8 cellular contexts compared by ENCODE assay signal in genomic region chr12:106986625-106987389, GRCh38. TPM values are rescaled to one million over a fixed set of nuclear protein-coding genes. Genes with fewer than 3 reads are reported as not detected.
DNase-seq lines count a peak whose midpoint lies in the region; ATAC-seq, FAIRE-seq and TF ChIP-seq lines count a peak whose summit lies in the region.

TSS of gene MTERF2 (minus strand) at chr12:106987146. CDS start at chr12:106978714, 8,432 bp downstream.

- peaks cover 23% of the 10 kb centered on the region for H3F3A ChIP-seq in smooth muscle cell (ENCODE audit: low read depth)

- peaks cover 13% of the 10 kb centered on the region; the same call in 2 of the 3 replicates for H3K4me1 ChIP-seq in A549
- H3K4me1 ChIP-seq in smooth muscle cell (ENCODE audit: low read depth) = peaks cover 18% of the 10 kb centered on the region

- peaks cover 15% of the 10 kb centered on the region for H4K20me1 ChIP-seq in smooth muscle cell (ENCODE audit: low read depth)

- H3K4me3 Mint-ChIP-seq in WTC11 = peak within 1 kb of the TSS; percentile 88

- FAIRE-seq in A549 (lab: Jason Lieb, UNC) = no peak

- H3K9me3 ChIP-seq in A549 = no peaks in the 10 kb centered on the region
- H3K9me3 ChIP-seq in smooth muscle cell (replicated peaks; ENCODE audit: low read depth) = no peaks in the 10 kb centered on the region

- peaks cover 19% of the 10 kb centered on the region for H3K36me3 Mint-ChIP-seq in WTC11

- TF ChIP-seq CTCF in A549 (IDR thresholded peaks at IDR 0.05) = no peak
- no peak for TF ChIP-seq CTCF in WTC11 (IDR thresholded peaks at IDR 0.05)
- peak; percentile 5 for TF ChIP-seq CTCF in cardiac fibroblast (IDR thresholded peaks at IDR 0.05; ENCODE audit: low read depth, low read length)
- no peak for TF ChIP-seq CTCF in smooth muscle cell (IDR thresholded peaks at IDR 0.05; ENCODE audit: borderline replicate concordance, insufficient read depth, poor library complexity, severe bottlenecking)

- H3K4me2 ChIP-seq in A549 = peak within 1 kb of the TSS; percentile 92
- H3K4me2 ChIP-seq in smooth muscle cell = peak within 1 kb of the TSS; percentile 90

- peak within 1 kb of the TSS; percentile 67 to 93 for H3K27ac ChIP-seq in A549
- H3K27ac ChIP-seq in smooth muscle cell (ENCODE audit: low read depth) = peak within 1 kb of the TSS; percentile 67

- DNase-seq in A549 (ENCODE audit: low read depth in 1 of 2, low spot score in 1 of 2) = peak; percentile 96
- peak; percentile 92 for DNase-seq in NCI-H2171 (lab: John Stamatoyannopoulos, UW)
- peak; percentile 91 for DNase-seq in WTC11 (ENCODE audit: low spot score)
- DNase-seq in cardiac fibroblast (ENCODE audit: low read depth in 2 of 2) = peak; percentile 94 to 95
- peak; percentile 99 for DNase-seq in iPS-NIHi7 (ENCODE audit: extremely low spot score)
- peak; percentile 82 for DNase-seq in smooth muscle cell (lab: John Stamatoyannopoulos, UW; ENCODE audit: unreplicated experiment)

- no peaks in the 10 kb centered on the region for H3K9me3 Mint-ChIP-seq in WTC11

- H3K79me2 ChIP-seq in smooth muscle cell (ENCODE audit: low read depth) = peaks cover 14% of the 10 kb centered on the region

- peaks cover 22% of the 10 kb centered on the region for H3K4me1 Mint-ChIP-seq in WTC11

- H3K9ac ChIP-seq in smooth muscle cell (ENCODE audit: low read depth) = peak within 1 kb of the TSS; percentile 72

- H3K4me3 ChIP-seq in A549 = peak within 1 kb of the TSS; percentile 50
- peak within 1 kb of the TSS; percentile 69 to 77 for H3K4me3 ChIP-seq in cardiac fibroblast (replicated peaks in 1 of 2; ENCODE audit: low read depth in 2 of 2, low read length in 2 of 2)
- peak within 1 kb of the TSS; percentile 64 for H3K4me3 ChIP-seq in smooth muscle cell

- TF ChIP-seq RAD21 in A549 (conservative IDR thresholded peaks at IDR 0.05 in 1 of 2, IDR thresholded peaks at IDR 0.05 in 1 of 2) = no peak

- peaks cover 7% of the 10 kb centered on the region for H3K27me3 Mint-ChIP-seq in WTC11 (ENCODE audit: low read depth)

- CTCF ChIA-PET in A549 (lab: Yijun Ruan, JAX) (interaction anchor here (0.6 to 2.6 kb wide), 3 partner anchors 13 to 100 kb away, joined by 3 to 6 read pairs (median 3); no protein-coding TSS in a partner anchor), WTC11 (lab: Charles Lee) (interaction anchor here (1.1 to 2.1 kb wide), 2 partner anchors 68 to 118 kb away, joined by 3 to 7 read pairs; no protein-coding TSS in a partner anchor)

- no peaks in the 10 kb centered on the region for H3K27me3 ChIP-seq in smooth muscle cell (ENCODE audit: low read depth)

- H3K27ac Mint-ChIP-seq in WTC11 = peak within 1 kb of the TSS; percentile 55; the same call in 1 of the 2 replicates

- TF ChIP-seq POLR2A in A549 (IDR thresholded peaks at IDR 0.05; ENCODE audit: low read length) = peak; percentile 70

- 5% methylated on average over 30 of the region's 50 CpGs for WGBS in A549 (ENCODE audit: missing lambda C conversion rate)
- 2% methylated on average over 46 of the region's 50 CpGs for WGBS in smooth muscle cell (ENCODE audit: low lambda C conversion rate)

- H2AFZ ChIP-seq in smooth muscle cell (ENCODE audit: low read depth) = no peak within 1 kb of the TSS

- TF ChIP-seq EP300 in A549 (IDR thresholded peaks at IDR 0.05) = no peak

- POLR2A ChIA-PET in A549 (lab: Yijun Ruan, JAX) (interaction anchor here (0.6 to 1.7 kb wide), 9 partner anchors 9 to 1884 kb away, joined by 3 to 24 read pairs (median 4); partner anchors contain the start of gene TMEM263), WTC11 (lab: Charles Lee) (interaction anchor here (1.2 kb wide), 1 partner anchor 31 kb away, joined by 6 read pairs; the partner anchor contains the start of gene TMEM263)

- no peaks in the 10 kb centered on the region for H3K36me3 ChIP-seq in smooth muscle cell (ENCODE audit: low read depth)

- ATAC-seq in A549 (peak; percentile 98), GM18861 (IDR thresholded peaks at IDR 0.05; ENCODE audit: unreplicated experiment) (peak; percentile 79), HG03095 (IDR thresholded peaks at IDR 0.05; ENCODE audit: unreplicated experiment) (peak; percentile 85), WTC11 (peak; percentile 96)

TF ChIP-seq in A549, 52 proteins besides CTCF, POLR2A, EP300 and RAD21 (continues in another document):
- TF ChIP-seq JUN (IDR thresholded peaks at IDR 0.05) (peak in 1 of 2 experiments; percentile 65; a peak in 1 of 5 replicates), RCOR1 (IDR thresholded peaks at IDR 0.05; ENCODE audit: low read depth, low read length) (no peak), TFCP2L1 (CRISPR knock-in tag; IDR thresholded peaks at IDR 0.05) (no peak), GATA3 (IDR thresholded peaks at IDR 0.05; ENCODE audit: borderline replicate concordance) (no peak; the same call in 1 of the 2 replicates), FOSL2 (IDR thresholded peaks at IDR 0.05) (no peak), FOSL2 (CRISPR knock-in tag; IDR thresholded peaks at IDR 0.05) (no peak), SMC3 (IDR thresholded peaks at IDR 0.05) (no peak), MAX (IDR thresholded peaks at IDR 0.05) (peak; percentile 98)
- TF ChIP-seq, protein P1, sequence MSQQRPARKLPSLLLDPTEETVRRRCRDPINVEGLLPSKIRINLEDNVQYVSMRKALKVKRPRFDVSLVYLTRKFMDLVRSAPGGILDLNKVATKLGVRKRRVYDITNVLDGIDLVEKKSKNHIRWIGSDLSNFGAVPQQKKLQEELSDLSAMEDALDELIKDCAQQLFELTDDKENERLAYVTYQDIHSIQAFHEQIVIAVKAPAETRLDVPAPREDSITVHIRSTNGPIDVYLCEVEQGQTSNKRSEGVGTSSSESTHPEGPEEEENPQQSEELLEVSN (IDR thresholded peaks at IDR 0.05; ENCODE audit: borderline replicate concordance, low read depth) = peak; percentile 98
- TF ChIP-seq, protein P2, sequence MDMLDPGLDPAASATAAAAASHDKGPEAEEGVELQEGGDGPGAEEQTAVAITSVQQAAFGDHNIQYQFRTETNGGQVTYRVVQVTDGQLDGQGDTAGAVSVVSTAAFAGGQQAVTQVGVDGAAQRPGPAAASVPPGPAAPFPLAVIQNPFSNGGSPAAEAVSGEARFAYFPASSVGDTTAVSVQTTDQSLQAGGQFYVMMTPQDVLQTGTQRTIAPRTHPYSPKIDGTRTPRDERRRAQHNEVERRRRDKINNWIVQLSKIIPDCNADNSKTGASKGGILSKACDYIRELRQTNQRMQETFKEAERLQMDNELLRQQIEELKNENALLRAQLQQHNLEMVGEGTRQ (IDR thresholded peaks at IDR 0.05) = peak; percentile 50

TF ChIP-seq in WTC11, 78 proteins besides CTCF, POLR2A, EP300 and RAD21 (continues in another document):
- no peak for TF ChIP-seq ZNF138 (CRISPR knock-in tag; conservative IDR thresholded peaks at IDR 0.05)
- TF ChIP-seq, protein P3, sequence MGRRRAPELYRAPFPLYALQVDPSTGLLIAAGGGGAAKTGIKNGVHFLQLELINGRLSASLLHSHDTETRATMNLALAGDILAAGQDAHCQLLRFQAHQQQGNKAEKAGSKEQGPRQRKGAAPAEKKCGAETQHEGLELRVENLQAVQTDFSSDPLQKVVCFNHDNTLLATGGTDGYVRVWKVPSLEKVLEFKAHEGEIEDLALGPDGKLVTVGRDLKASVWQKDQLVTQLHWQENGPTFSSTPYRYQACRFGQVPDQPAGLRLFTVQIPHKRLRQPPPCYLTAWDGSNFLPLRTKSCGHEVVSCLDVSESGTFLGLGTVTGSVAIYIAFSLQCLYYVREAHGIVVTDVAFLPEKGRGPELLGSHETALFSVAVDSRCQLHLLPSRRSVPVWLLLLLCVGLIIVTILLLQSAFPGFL (CRISPR knock-in tag; IDR thresholded peaks at IDR 0.05; ENCODE audit: borderline replicate concordance) = no peak
- no peak for TF ChIP-seq CBFB (CRISPR knock-in tag; IDR thresholded peaks at IDR 0.05; ENCODE audit: low read depth)
- TF ChIP-seq ESRRA (CRISPR knock-in tag; IDR thresholded peaks at IDR 0.05; ENCODE audit: borderline replicate concordance) = no peak
- TF ChIP-seq, protein P4, sequence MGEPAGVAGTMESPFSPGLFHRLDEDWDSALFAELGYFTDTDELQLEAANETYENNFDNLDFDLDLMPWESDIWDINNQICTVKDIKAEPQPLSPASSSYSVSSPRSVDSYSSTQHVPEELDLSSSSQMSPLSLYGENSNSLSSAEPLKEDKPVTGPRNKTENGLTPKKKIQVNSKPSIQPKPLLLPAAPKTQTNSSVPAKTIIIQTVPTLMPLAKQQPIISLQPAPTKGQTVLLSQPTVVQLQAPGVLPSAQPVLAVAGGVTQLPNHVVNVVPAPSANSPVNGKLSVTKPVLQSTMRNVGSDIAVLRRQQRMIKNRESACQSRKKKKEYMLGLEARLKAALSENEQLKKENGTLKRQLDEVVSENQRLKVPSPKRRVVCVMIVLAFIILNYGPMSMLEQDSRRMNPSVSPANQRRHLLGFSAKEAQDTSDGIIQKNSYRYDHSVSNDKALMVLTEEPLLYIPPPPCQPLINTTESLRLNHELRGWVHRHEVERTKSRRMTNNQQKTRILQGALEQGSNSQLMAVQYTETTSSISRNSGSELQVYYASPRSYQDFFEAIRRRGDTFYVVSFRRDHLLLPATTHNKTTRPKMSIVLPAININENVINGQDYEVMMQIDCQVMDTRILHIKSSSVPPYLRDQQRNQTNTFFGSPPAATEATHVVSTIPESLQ (CRISPR knock-in tag; IDR thresholded peaks at IDR 0.05) = no peak
- no peak for TF ChIP-seq ZSCAN18 (CRISPR knock-in tag; IDR thresholded peaks at IDR 0.05)

RNA-seq across cellular contexts. Expression of gene MTERF2, which starts in this region (rescaled TPM):
- polyA plus RNA-seq in A549 (2011; rRNA removed) (10.6 and 13.9 TPM in 2 replicates), A549 (2017; fragmentation: RNase III; extraction: RNeasy Plus Mini Kit Qiagen cat#74134 plus additional on column Dnase treatment) (11.7 to 14.5 TPM (median 12.2 TPM) in 3 replicates), smooth muscle cell (5.0 and 8.4 TPM in 2 replicates)
- 4.6 and 5.5 TPM in 2 replicates for polyA plus RNA-seq in A549 (2012; cell fraction: cytosol; rRNA removed)
- polyA plus RNA-seq in A549 (2012; cell fraction: nucleus; rRNA removed) = 4.0 and 6.6 TPM in 2 replicates
- 3.8 and 4.6 TPM in 2 replicates for polyA minus RNA-seq in A549 (2011; rRNA and poly(A)+ RNA removed)
- total RNA-seq in WTC11 (2021) (7.0 to 9.3 TPM (median 9.0 TPM) in 3 replicates), smooth muscle cell (2.8 and 5.8 TPM in 2 replicates)

Comparison
In these comparisons a context has a peak if more than half of its experiments do, and no peak if none do; other contexts are left out.
1. Peak in every context shown above with its lines: DNase-seq, ATAC-seq, H3K4me3 ChIP-seq and H3K27ac ChIP-seq.